Comparison of ENCODE assay signal across 17 cellular contexts in the genomic region with DNA sequence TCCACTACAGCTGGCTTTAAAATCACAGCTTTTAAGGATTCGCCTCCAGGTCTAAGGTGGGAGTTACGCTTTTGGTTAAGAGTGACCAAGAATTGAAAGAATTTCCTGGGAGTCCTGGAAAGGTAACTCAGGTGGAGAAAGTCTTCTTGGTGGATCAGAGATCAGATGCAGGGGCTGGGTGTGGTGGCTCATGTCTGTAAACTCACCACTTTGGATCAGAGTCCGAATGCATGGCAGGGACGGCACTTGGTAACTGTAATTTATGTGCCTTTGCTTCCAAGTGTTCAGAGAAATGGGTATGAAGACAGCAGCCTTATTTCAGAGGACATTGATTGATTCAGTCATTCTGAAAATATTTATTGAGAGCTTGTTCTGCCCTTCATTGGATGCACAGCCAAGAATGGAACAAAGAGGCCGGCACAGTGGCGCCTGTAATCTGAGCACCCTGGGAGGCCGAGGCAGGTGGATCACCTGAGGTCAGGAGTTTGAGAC. TPM values are rescaled to one million over a fixed set of nuclear protein-coding genes. Genes with fewer than 3 reads are reported as not detected.
DNase-seq lines count a peak whose midpoint lies in the region; ATAC-seq and TF ChIP-seq lines count a peak whose summit lies in the region.
"Had no signal": no experiment of that assay in that cellular context is flagged by ENCODE, and none has a peak within 500 bp of the region (broad histone marks: within the 10 kb centered on the region; RNA-seq: fewer than 3 reads in every experiment).

No MANE protein-coding gene starts in this region.

- no peak overlapping the region for H2BK15ac ChIP-seq in mesendoderm (replicated peaks; ENCODE audit: low read depth)

- H4K8ac ChIP-seq in mesendoderm (ENCODE audit: low read depth, low read length) (no peak overlapping the region), trophoblast cell (ENCODE audit: low read depth, low read length) (no peak overlapping the region)

- no peaks in the 10 kb centered on the region for H4K20me1 ChIP-seq in GM23338 (replicated peaks; ENCODE audit: insufficient read depth)
- H4K20me1 ChIP-seq: BLaER1 had no signal

- H2AFZ ChIP-seq in GM23338 (no peak overlapping the region), trophoblast cell (ENCODE audit: insufficient read depth, low read length, poor library complexity) (no peak overlapping the region)
- H2AFZ ChIP-seq: GM23248 had no signal

- H3K79me2 ChIP-seq in GM23338 (replicated peaks; ENCODE audit: insufficient read depth) (0 out of 2 replicates have a peak, but pooled peaks cover 3% of the 10 kb centered on the region), mesendoderm (ENCODE audit: control insufficient read depth, insufficient read depth, low read length) (no peaks in the 10 kb centered on the region), trophoblast cell (ENCODE audit: control insufficient read depth, insufficient read depth, low read length, poor library complexity) (no peaks in the 10 kb centered on the region)

- WGBS in HUES64: 81% methylated on average over 7 of the region's 7 CpGs
- no CpG with 5 or more reads among the region's 7 CpGs for WGBS in mesendoderm (ENCODE audit: extremely low coverage, insufficient coverage, low lambda C conversion rate)
- WGBS in trophoblast cell (ENCODE audit: extremely low coverage, insufficient coverage, insufficient read length): no CpG with 5 or more reads among the region's 7 CpGs

- H3K36me3 Mint-ChIP-seq in GM23338 (ENCODE audit: low read depth): no peaks in the 10 kb centered on the region
- H3K36me3 Mint-ChIP-seq: IgD-negative memory B cell had no signal

- H4K5ac ChIP-seq in mesendoderm (ENCODE audit: low read length): no peak overlapping the region

- no peak overlapping the region for H4K91ac ChIP-seq in trophoblast cell (ENCODE audit: low read depth, low read length)

- H3K23ac ChIP-seq in mesendoderm (ENCODE audit: low read length) (no peak overlapping the region), trophoblast cell (ENCODE audit: low read length) (no peak overlapping the region)

- H3K9me3 ChIP-seq in HUES64 (ENCODE audit: insufficient read depth, low read depth, low read length) (no peaks in the 10 kb centered on the region), trophoblast cell (ENCODE audit: insufficient read depth, low read depth, low read length) (no peaks in the 10 kb centered on the region)
- H3K9me3 ChIP-seq: BLaER1, Caco-2, HAP-1 had no signal

- H3K27me3 ChIP-seq in GM23338 (ENCODE audit: insufficient read depth) (no peaks in the 10 kb centered on the region), HUES64 (ENCODE audit: insufficient read depth, low read length) (no peaks in the 10 kb centered on the region), mesendoderm (ENCODE audit: insufficient read depth, low read length, poor library complexity) (no peaks in the 10 kb centered on the region), trophoblast cell (ENCODE audit: insufficient read depth, low read length) (no peaks in the 10 kb centered on the region)
- H3K27me3 ChIP-seq: BLaER1 had no signal

- H3K9ac ChIP-seq in HUES64 (ENCODE audit: low read depth, low read length) (no peak overlapping the region; the same call in 1 of the 2 replicates), mesendoderm (ENCODE audit: low read length) (no peak overlapping the region), trophoblast cell (ENCODE audit: low read length) (no peak overlapping the region)
- H3K9ac ChIP-seq: BLaER1, GM23248 had no signal

- H3K4me3 ChIP-seq in GM23338 (no peak overlapping the region), HUES64 (ENCODE audit: low read length) (no peak overlapping the region), mesendoderm (ENCODE audit: low read length) (no peak overlapping the region), trophoblast cell (ENCODE audit: low read depth, low read length) (no peak overlapping the region)
- H3K4me3 ChIP-seq: BLaER1, GM23248, HAP-1 had no signal

- H2BK12ac ChIP-seq in trophoblast cell (ENCODE audit: low read length): peak overlapping the region; percentile 35

- H3K9me3 Mint-ChIP-seq in GM23338: no peaks in the 10 kb centered on the region
- H3K9me3 Mint-ChIP-seq: CD8-positive, alpha-beta memory T cell; IgD-negative memory B cell had no signal

- 0 out of 3 replicates have a peak, but pooled peaks have one; percentile 17 for ATAC-seq in GM23338

- H2BK5ac ChIP-seq in mesendoderm (ENCODE audit: low read length) (no peak overlapping the region), trophoblast cell (ENCODE audit: low read depth, low read length, poor library complexity) (no peak overlapping the region)

- H2AK5ac ChIP-seq in mesendoderm (ENCODE audit: low read length) (no peak overlapping the region), trophoblast cell (ENCODE audit: low read length) (no peak overlapping the region)

- no peak overlapping the region for H3K27ac ChIP-seq in GM23338 (ENCODE audit: low read depth)
- peak overlapping the region; percentile 51; the same call in 1 of the 2 replicates for H3K27ac ChIP-seq in HUES64 (ENCODE audit: low read depth, low read length)
- H3K27ac ChIP-seq in mesendoderm (ENCODE audit: low read depth, low read length): no peak overlapping the region
- no peak overlapping the region for H3K27ac ChIP-seq in trophoblast cell (ENCODE audit: low read depth, low read length)
- H3K27ac ChIP-seq: BLaER1, GM23248 had no signal

- TF ChIP-seq CTCF in GM23338 (conservative IDR thresholded peaks at IDR 0.05; ENCODE audit: low read depth in 2 of 2) (no peak), GM10266 (IDR thresholded peaks at IDR 0.05; ENCODE audit: control insufficient read depth, insufficient read depth, low read depth, missing control alignments) (no peak)

- H3K79me1 ChIP-seq in mesendoderm (ENCODE audit: low read length) (no peaks in the 10 kb centered on the region), trophoblast cell (ENCODE audit: low read length) (no peaks in the 10 kb centered on the region)

- DNase-seq in GM23338 (ENCODE audit: low spot score) (no peak), mesendoderm (peak; percentile 47), trophoblast cell (no peak), GM10266 (ENCODE audit: extremely low spot score) (no peak), NCI-H187 treated with DMSO at 0.1 percent for 48 hours (lab: John Stamatoyannopoulos, UW) (no peak)
- no peak for DNase-seq in activated naive CD4-positive, alpha-beta T cell treated with anti-CD3 and anti-CD28 coated beads, Interleukin-2, amount 50 U/mL, for 16 hours
- DNase-seq: 8988T; AML-193; Caco-2; CD8-positive, alpha-beta memory T cell; DND-41; GDM1 had no signal

- no peak overlapping the region for H3K27ac Mint-ChIP-seq in GM23338
- H3K27ac Mint-ChIP-seq: CD8-positive, alpha-beta memory T cell had no signal

- peaks cover 7% of the 10 kb centered on the region for H3K27me3 Mint-ChIP-seq in GM23338 (ENCODE audit: insufficient read depth, low read depth, poor library complexity)
- H3K27me3 Mint-ChIP-seq: IgD-negative memory B cell had no signal

- H4K12ac ChIP-seq in trophoblast cell (ENCODE audit: low read depth, low read length): no peak overlapping the region

- no peaks in the 10 kb centered on the region for H3F3A ChIP-seq in GM23338 (replicated peaks; ENCODE audit: low read depth)

- no peaks in the 10 kb centered on the region for H3K9me2 ChIP-seq in GM23338 (ENCODE audit: insufficient read depth)

- no peak overlapping the region for H3K18ac ChIP-seq in mesendoderm (ENCODE audit: low read length)
- no peak overlapping the region for H3K18ac ChIP-seq in trophoblast cell (ENCODE audit: low read length)

- peaks cover 18% of the 10 kb centered on the region for H3K4me1 Mint-ChIP-seq in GM23338
- H3K4me1 Mint-ChIP-seq: CD8-positive, alpha-beta memory T cell had no signal

- no peak overlapping the region for H3K14ac ChIP-seq in trophoblast cell (ENCODE audit: low read length)

- no peak overlapping the region for H3K4me3 Mint-ChIP-seq in GM23338
- H3K4me3 Mint-ChIP-seq: CD8-positive, alpha-beta memory T cell; IgD-negative memory B cell had no signal

- H3K4ac ChIP-seq in mesendoderm (ENCODE audit: low read depth, low read length) (no peak overlapping the region), trophoblast cell (ENCODE audit: low read depth, low read length) (no peak overlapping the region)

- no peaks in the 10 kb centered on the region for H3K36me3 ChIP-seq in GM23338 (ENCODE audit: insufficient read depth)
- no peaks in the 10 kb centered on the region for H3K36me3 ChIP-seq in HUES64 (ENCODE audit: insufficient read depth, low read length)
- no peaks in the 10 kb centered on the region for H3K36me3 ChIP-seq in mesendoderm (ENCODE audit: control insufficient read depth, insufficient read depth, low read length)
- H3K36me3 ChIP-seq in trophoblast cell (ENCODE audit: control insufficient read depth in 1 of 2, insufficient read depth in 2 of 2, low read length in 2 of 2): no peaks in the 10 kb centered on the region
- H3K36me3 ChIP-seq: BLaER1, HAP-1 had no signal

- peaks cover 28% of the 10 kb centered on the region for H3K4me1 ChIP-seq in GM23338 (ENCODE audit: insufficient read depth)
- peaks cover 16% of the 10 kb centered on the region; the same call in 1 of the 2 replicates for H3K4me1 ChIP-seq in HUES64 (ENCODE audit: insufficient read depth, low read length)
- H3K4me1 ChIP-seq in mesendoderm (ENCODE audit: control insufficient read depth, low read depth, low read length): no peaks in the 10 kb centered on the region
- H3K4me1 ChIP-seq in trophoblast cell (ENCODE audit: control insufficient read depth in 1 of 2, insufficient read depth in 2 of 2, low read length in 2 of 2): peaks cover 0 to 4% of the 10 kb centered on the region in 2 experiments
- H3K4me1 ChIP-seq: Caco-2, HAP-1 had no signal

- H3K4me2 ChIP-seq in GM23338 (no peak overlapping the region), mesendoderm (ENCODE audit: low read length) (no peak overlapping the region), trophoblast cell (ENCODE audit: low read length) (no peak overlapping the region)
- H3K4me2 ChIP-seq: BLaER1 had no signal

- H3K56ac ChIP-seq in mesendoderm (ENCODE audit: low read length): no peak overlapping the region

- H2BK120ac ChIP-seq in mesendoderm (ENCODE audit: low read depth, low read length): no peak overlapping the region
- H2BK120ac ChIP-seq in trophoblast cell (ENCODE audit: insufficient read depth, low read length, poor library complexity): peak overlapping the region; percentile 17

TF ChIP-seq in GM23338, 12 proteins besides CTCF, POLR2A, EP300 and RAD21 (continues in another document):
- TF ChIP-seq NANOG (IDR thresholded peaks at IDR 0.05; ENCODE audit: borderline replicate concordance) (no peak), ZNF331 (CRISPR knock-in tag; IDR thresholded peaks at IDR 0.05; ENCODE audit: low read depth) (no peak), CREB1 (CRISPR knock-in tag; IDR thresholded peaks at IDR 0.05; ENCODE audit: low read depth) (no peak), EZH2phosphoT487 (IDR thresholded peaks at IDR 0.05; ENCODE audit: unreplicated experiment) (no peak), STAT1 (IDR thresholded peaks at IDR 0.05; ENCODE audit: unreplicated experiment) (no peak), POLR2AphosphoS5 (IDR thresholded peaks at IDR 0.05; ENCODE audit: low read depth) (no peak)

RNA-seq across cellular contexts. Expression of gene JARID2, which starts 18.0 kb away (rescaled TPM):
- 177 and 196 TPM in 2 replicates for total RNA-seq in GM23338 (2014; rRNA removed; shearing (Covaris generic))
- 87.6 and 92.8 TPM in 2 replicates for polyA plus RNA-seq in GM23338 (2016; fragmentation: Nextera tagmentation; extraction: Ambion mirVana)
- 88.4 TPM for polyA plus RNA-seq in HUES64 (2013, experiment 1 of 2)
- polyA plus RNA-seq in HUES64 (2013, experiment 2 of 2): 87.6 TPM
- polyA plus RNA-seq in mesendoderm (2013, experiment 1 of 2): 58.9 TPM
- polyA plus RNA-seq in mesendoderm (2013, experiment 2 of 2): 60.3 TPM
- 41.7 and 44.1 TPM in 2 replicates for polyA plus RNA-seq in trophoblast cell (2013)
